ENCODE assay signal across 9 cellular contexts in genomic region chr11:66868726-66869291, GRCh38. TPM values are rescaled to one million over a fixed set of nuclear protein-coding genes. Genes with fewer than 3 reads are reported as not detected.
DNase-seq lines count a peak whose midpoint lies in the region; ATAC-seq and TF ChIP-seq lines count a peak whose summit lies in the region.
"Had no signal": no experiment of that assay in that cellular context is flagged by ENCODE, and none has a peak within 500 bp of the region (broad histone marks: within the 10 kb centered on the region; RNA-seq: fewer than 3 reads in every experiment).

No MANE protein-coding gene starts in this region.

- H2BK12ac ChIP-seq in mesenchymal stem cell (ENCODE audit: low read length in 2 of 2), result no peak overlapping the region

- H3K4me3 Mint-ChIP-seq in stimulated activated naive B cell treated with anti-CD40 and anti-IgM and Interleukin-4, amounts not matched to agents 10 μg/mL and 1 μg/mL and 100 μg/mL, for 72 hours, result peak overlapping the region in 1 of 2 donors; percentile 29

- H3K9ac ChIP-seq in liver (ENCODE audit: low read depth in 1 of 2, low read length in 2 of 2) (no peak overlapping the region), mesenchymal stem cell (ENCODE audit: low read length) (no peak overlapping the region)

- peak; percentile 75 for ATAC-seq in GM18502 (IDR thresholded peaks at IDR 0.05; ENCODE audit: poor library complexity, unreplicated experiment)
- peak; percentile 71 for ATAC-seq in HG02798 (IDR thresholded peaks at IDR 0.05; ENCODE audit: poor library complexity, unreplicated experiment)
- peak; percentile 90 for ATAC-seq in Panc1
- ATAC-seq in stimulated activated naive B cell treated with anti-CD40 and anti-IgM and Interleukin-4, amounts not matched to agents 10 μg/mL and 1 μg/mL and 100 μg/mL, for 72 hours (replicated peaks), result peak; percentile 96 to 97

- no peak overlapping the region for H2AFZ ChIP-seq in mesenchymal stem cell (ENCODE audit: low read depth, low read length)

- no peaks in the 10 kb centered on the region for H3K9me3 ChIP-seq in Panc1 (ENCODE audit: control insufficient read depth, insufficient read depth, low read depth, low read length)
- H3K9me3 ChIP-seq in liver (ENCODE audit: control insufficient read depth in 4 of 4, low read length in 3 of 4), result no peaks in the 10 kb centered on the region
- no peaks in the 10 kb centered on the region for H3K9me3 ChIP-seq in sigmoid colon
- H3K9me3 ChIP-seq in mesenchymal stem cell (ENCODE audit: control insufficient read depth, low read length), result no peaks in the 10 kb centered on the region

- no peak overlapping the region for H4K91ac ChIP-seq in mesenchymal stem cell (ENCODE audit: low read length)

- H3K27ac ChIP-seq in Panc1 (ENCODE audit: low read length) (no peak overlapping the region), liver (ENCODE audit: low read depth in 1 of 2, low read length in 2 of 2) (no peak overlapping the region), sigmoid colon (no peak overlapping the region), mesenchymal stem cell (ENCODE audit: low read length, poor library complexity, severe bottlenecking) (no peak overlapping the region)
- H3K27ac ChIP-seq: SK-N-MC had no signal

- intact Hi-C loops in Panc1 (cut with micrococcal nuclease; ENCODE audit: unreplicated experiment), result no loop called here
- intact Hi-C loops in sigmoid colon (cut with DNase I), result no loop called here

- H3K4me1 ChIP-seq in Panc1 (ENCODE audit: control insufficient read depth, insufficient read depth, low read length), result peaks cover 8% of the 10 kb centered on the region
- peaks cover 0 to 9% (median 2%) of the 10 kb centered on the region in 4 donors for H3K4me1 ChIP-seq in liver (ENCODE audit: control insufficient read depth in 4 of 4, insufficient read depth in 4 of 4, low read length in 3 of 4)
- H3K4me1 ChIP-seq in sigmoid colon, result no peaks in the 10 kb centered on the region
- H3K4me1 ChIP-seq in mesenchymal stem cell (ENCODE audit: control insufficient read depth, insufficient read depth, low read depth, low read length), result peaks cover 7% of the 10 kb centered on the region

- no peak overlapping the region for H3K23ac ChIP-seq in mesenchymal stem cell (ENCODE audit: low read length in 2 of 2)

- TF ChIP-seq CTCF in Panc1 (IDR thresholded peaks at IDR 0.05) (peak; percentile 86), liver (IDR thresholded peaks at IDR 0.05; ENCODE audit: low read depth, low read length, missing input control) (peak; percentile 21), sigmoid colon (IDR thresholded peaks at IDR 0.05) (peak in 1 of 4 experiments; percentile 12)

- H3K36me3 ChIP-seq in Panc1 (ENCODE audit: control insufficient read depth, insufficient read depth, low read length), result no peaks in the 10 kb centered on the region
- H3K36me3 ChIP-seq in liver (ENCODE audit: control insufficient read depth in 4 of 4, insufficient read depth in 3 of 4, low read depth in 1 of 4, low read length in 3 of 4), result peaks cover 12 to 42% (median 34%) of the 10 kb centered on the region in 4 donors
- peaks cover 0 to 5% (median 2%) of the 10 kb centered on the region in 4 donors for H3K36me3 ChIP-seq in sigmoid colon
- H3K36me3 ChIP-seq in mesenchymal stem cell (ENCODE audit: control insufficient read depth in 1 of 2, insufficient read depth in 2 of 2, low read depth in 1 of 2, low read length in 2 of 2), result peaks cover 18 to 52% of the 10 kb centered on the region in 2 experiments

- CTCF ChIA-PET in Panc1 (lab: Charles Lee), result no interaction called here

- H3K27ac Mint-ChIP-seq in stimulated activated naive B cell treated with anti-CD40 and anti-IgM and Interleukin-4, amounts not matched to agents 10 μg/mL and 1 μg/mL and 100 μg/mL, for 72 hours, result peak overlapping the region; percentile 6

- H3K27me3 ChIP-seq in Panc1 (ENCODE audit: control insufficient read depth, insufficient read depth, low read length), result no peaks in the 10 kb centered on the region
- H3K27me3 ChIP-seq in liver (ENCODE audit: control insufficient read depth in 4 of 4, insufficient read depth in 4 of 4, low read length in 3 of 4), result no peaks in the 10 kb centered on the region
- H3K27me3 ChIP-seq in sigmoid colon, result no peaks in the 10 kb centered on the region
- H3K27me3 ChIP-seq in mesenchymal stem cell (ENCODE audit: control insufficient read depth in 1 of 2, insufficient read depth in 1 of 2, low read length in 2 of 2), result no peaks in the 10 kb centered on the region

- no peaks in the 10 kb centered on the region for H3K9me3 Mint-ChIP-seq in stimulated activated naive B cell treated with anti-CD40 and anti-IgM and Interleukin-4, amounts not matched to agents 10 μg/mL and 1 μg/mL and 100 μg/mL, for 72 hours

- H2BK5ac ChIP-seq in mesenchymal stem cell (ENCODE audit: low read depth, low read length, poor library complexity, severe bottlenecking), result no peak overlapping the region

- no peaks in the 10 kb centered on the region for H3K27me3 Mint-ChIP-seq in stimulated activated naive B cell treated with anti-CD40 and anti-IgM and Interleukin-4, amounts not matched to agents 10 μg/mL and 1 μg/mL and 100 μg/mL, for 72 hours

- TF ChIP-seq EP300 in sigmoid colon (IDR thresholded peaks at IDR 0.05), result no peak

- H3K4me3 ChIP-seq in Panc1 (ENCODE audit: low read depth in 2 of 2, low read length in 2 of 2), result no peak overlapping the region
- H3K4me3 ChIP-seq in liver (ENCODE audit: low read depth in 1 of 3, low read length in 3 of 3), result no peak overlapping the region
- H3K4me3 ChIP-seq in sigmoid colon, result no peak overlapping the region
- H3K4me3 ChIP-seq in mesenchymal stem cell (ENCODE audit: insufficient read depth in 1 of 2, low read depth in 1 of 2, low read length in 2 of 2), result no peak overlapping the region
- H3K4me3 ChIP-seq: SK-N-MC had no signal

- H3K4me2 ChIP-seq in mesenchymal stem cell (ENCODE audit: low read length, poor library complexity, severe bottlenecking), result no peak overlapping the region

- 70% methylated on average over 23 of the region's 23 CpGs for WGBS in liver
- WGBS in sigmoid colon, 2 donors, result 25 to 39% methylated on average over 23 of the region's 23 CpGs
- 61% methylated on average over 23 of the region's 23 CpGs for WGBS in mesenchymal stem cell

- no peak overlapping the region for H3K18ac ChIP-seq in mesenchymal stem cell (ENCODE audit: low read depth in 1 of 2, low read length in 2 of 2)

- no peak for TF ChIP-seq POLR2A in sigmoid colon (IDR thresholded peaks at IDR 0.05)

- DNase-seq in Panc1 (ENCODE audit: low read depth, low spot score) (no peak), sigmoid colon (no peak), mesenchymal stem cell (no peak)
- peak; percentile 71 for DNase-seq in activated effector memory CD4-positive, alpha-beta T cell treated with Interleukin-2 at 50 U/mL for 16 hours
- peak; percentile 73 for DNase-seq in stimulated activated naive B cell treated with anti-CD40 and anti-IgM and Interleukin-4, amounts not matched to agents 10 μg/mL and 1 μg/mL and 100 μg/mL, for 72 hours

- TF ChIP-seq RAD21 in liver (IDR thresholded peaks at IDR 0.05), result peak in 1 of 2 donors; percentile 65

- H3K79me1 ChIP-seq in mesenchymal stem cell (replicated peaks; ENCODE audit: low read length, poor library complexity, severe bottlenecking), result peaks cover 4% of the 10 kb centered on the region

- in situ Hi-C loops in Panc1 (cut with HindIII; ENCODE audit: low pct_unique_long_range_greater_than_20kb, low sequenced_read_pairs), result no loop called here

- H3K4me1 Mint-ChIP-seq in stimulated activated naive B cell treated with anti-CD40 and anti-IgM and Interleukin-4, amounts not matched to agents 10 μg/mL and 1 μg/mL and 100 μg/mL, for 72 hours, result peaks cover 8 to 12% of the 10 kb centered on the region in 2 donors

- H3K4ac ChIP-seq in mesenchymal stem cell (ENCODE audit: low read depth in 1 of 2, low read length in 2 of 2), result no peak overlapping the region

- H2BK120ac ChIP-seq in mesenchymal stem cell (ENCODE audit: low read depth, low read length), result no peak overlapping the region

- no peak overlapping the region for H4K8ac ChIP-seq in mesenchymal stem cell (ENCODE audit: low read length)

- H3K14ac ChIP-seq in mesenchymal stem cell (ENCODE audit: low read length in 2 of 2), result no peak overlapping the region

- no peak overlapping the region for H2BK15ac ChIP-seq in mesenchymal stem cell (ENCODE audit: low read depth, poor library complexity, severe bottlenecking)

- no peaks in the 10 kb centered on the region for H3K36me3 Mint-ChIP-seq in stimulated activated naive B cell treated with anti-CD40 and anti-IgM and Interleukin-4, amounts not matched to agents 10 μg/mL and 1 μg/mL and 100 μg/mL, for 72 hours

- POLR2A ChIA-PET in Panc1 (lab: Charles Lee), result no interaction called here

- BruUV-seq in Panc1 (replicated peaks; lab: Mats Ljungman, UMichigan), result no TSS peak

- H2AK5ac ChIP-seq in mesenchymal stem cell (ENCODE audit: low read length, severe bottlenecking), result no peak overlapping the region

RNA-seq across cellular contexts. Expression of gene LRFN4, which starts 11.9 kb away (rescaled TPM):
- total RNA-seq in Panc1 (2021; ENCODE audit: unreplicated experiment) (56.7 TPM), liver (1 to 10 TPM in 1 of 2 donors, under 1 TPM in 1; 0.75 to 3.4 TPM), sigmoid colon (1 to 10 TPM; 4.2 to 6.8 (median 4.4) TPM)
- 63.5 TPM for polyA plus RNA-seq in Panc1 (2012; ENCODE audit: insufficient read length)
- polyA plus RNA-seq in liver (1 to 10 TPM in 1 of 2 donors, not detected in 1; 1.5 TPM), sigmoid colon (10 to 100 TPM in 1 of 3 donors, 1 to 10 TPM in 2; 4.2 to 32.2 (median 8.3) TPM)
- polyA plus RNA-seq in mesenchymal stem cell (2013, experiment 1 of 2), result 16.0 TPM
- polyA plus RNA-seq in mesenchymal stem cell (2013, experiment 2 of 2), result 15.3 TPM

RNA-seq across cellular contexts. Expression of gene RCE1, which starts 25.6 kb away (rescaled TPM):
- total RNA-seq in Panc1 (2021; ENCODE audit: unreplicated experiment) (43.7 TPM), liver (1 to 10 TPM; 3.0 to 7.7 TPM), sigmoid colon (10 to 100 TPM in 1 of 4 donors, 1 to 10 TPM in 3; 6.1 to 23.0 (median 9.1) TPM)
- polyA plus RNA-seq in Panc1 (2012; ENCODE audit: insufficient read length), result 43.4 TPM
- polyA plus RNA-seq in liver (1 to 10 TPM; 2.9 to 3.4 TPM), sigmoid colon (10 to 100 TPM in 1 of 3 donors, 1 to 10 TPM in 2; 7.8 to 21.8 (median 8.3) TPM)
- 11.2 TPM for polyA plus RNA-seq in mesenchymal stem cell (2013, experiment 1 of 2)
- polyA plus RNA-seq in mesenchymal stem cell (2013, experiment 2 of 2), result 10.9 TPM

Comparison
In these comparisons a context has a peak if more than half of its experiments do, and no peak if none do; other contexts are left out.
1. DNase-seq: peak in activated effector memory CD4-positive, alpha-beta T cell treated with Interleukin-2 at 50 U/mL for 16 hours (single experiment) and stimulated activated naive B cell treated with anti-CD40 and anti-IgM and Interleukin-4, amounts not matched to agents 10 μg/mL and 1 μg/mL and 100 μg/mL, for 72 hours (single experiment); none in Panc1 (single experiment), sigmoid colon (single experiment) and mesenchymal stem cell (single experiment).
2. Peak in every context shown above with its lines, with median percentiles within 50 percentile points of each other: ATAC-seq.